Comparison of ENCODE assay signal across 7 cellular contexts in genomic region chr6:92671463-92671862, GRCh38.
DNase-seq lines count a peak whose midpoint lies in the region; ATAC-seq, FAIRE-seq and TF ChIP-seq lines count a peak whose summit lies in the region.
"Not testable (repeated sequence)": the region's sequence is repeated elsewhere in the genome, so short reads cannot be mapped to it uniquely, and the experiment has no call there.

No MANE protein-coding gene starts in this region.

- peaks cover 12% of the 10 kb centered on the region for H3K36me3 Mint-ChIP-seq in dendritic cell treated with granulocyte-macrophage colony-stimulating factor and Interleukin-4, amounts not matched to agents 40 ng/mL and 50 ng/mL, for 4 days (ENCODE audit: low read depth)
- not testable (repeated sequence) for H3K36me3 Mint-ChIP-seq in memory B cell

- not testable (repeated sequence) for H3K4me1 ChIP-seq in PC-3 (ENCODE audit: insufficient read depth, low read length)

- H3K9ac ChIP-seq in PC-3 (ENCODE audit: low read length): not testable (repeated sequence)

- H2AFZ ChIP-seq in PC-3 (ENCODE audit: low read length): not testable (repeated sequence)

- not testable (repeated sequence) for H3K9me3 ChIP-seq in PC-3 (ENCODE audit: low read length)

- H3F3A ChIP-seq in PC-3 (ENCODE audit: low read length, unreplicated experiment): not testable (repeated sequence)

- peak overlapping the region; percentile 61 for H3K27ac Mint-ChIP-seq in dendritic cell treated with granulocyte-macrophage colony-stimulating factor and Interleukin-4, amounts not matched to agents 40 ng/mL and 50 ng/mL, for 4 days
- not testable (repeated sequence) for H3K27ac Mint-ChIP-seq in memory B cell

- intact Hi-C loops in PC-3 (cut with micrococcal nuclease); dendritic cell treated with granulocyte-macrophage colony-stimulating factor and Interleukin-4, amounts not matched to agents 40 ng/mL and 50 ng/mL, for 4 days (cut with micrococcal nuclease): not testable (repeated sequence)

- H3K9me3 Mint-ChIP-seq in dendritic cell treated with granulocyte-macrophage colony-stimulating factor and Interleukin-4, amounts not matched to agents 40 ng/mL and 50 ng/mL, for 4 days: peaks cover 30% of the 10 kb centered on the region
- H3K9me3 Mint-ChIP-seq in memory B cell: not testable (repeated sequence)

- H3K79me2 ChIP-seq in PC-3 (ENCODE audit: low read length): not testable (repeated sequence)

- FAIRE-seq in GM12892 (lab: Jason Lieb, UNC): peak; percentile 79

- H3K36me3 ChIP-seq in PC-3 (ENCODE audit: low read depth, low read length): not testable (repeated sequence)

- in situ Hi-C loops in KBM-7 (cut with MboI; ENCODE audit: low pct_unique_long_range_greater_than_20kb, low sequenced_read_pairs): not testable (repeated sequence)

- H3K4me3 ChIP-seq in PC-3 (ENCODE audit: low read length): not testable (repeated sequence)

- peak; percentile 53 for ATAC-seq in PC-3
- not testable (repeated sequence) for ATAC-seq in memory B cell (ENCODE audit: low read depth)

- H3K4me2 ChIP-seq in PC-3 (ENCODE audit: low read length): not testable (repeated sequence)

- not testable (repeated sequence) for H3K27me3 ChIP-seq in PC-3 (ENCODE audit: low read length)

- H3K27ac ChIP-seq in PC-3 (ENCODE audit: low read length): peak overlapping the region; percentile 43

- peaks cover 22% of the 10 kb centered on the region for H3K4me1 Mint-ChIP-seq in dendritic cell treated with granulocyte-macrophage colony-stimulating factor and Interleukin-4, amounts not matched to agents 40 ng/mL and 50 ng/mL, for 4 days (ENCODE audit: low read depth)
- not testable (repeated sequence) for H3K4me1 Mint-ChIP-seq in memory B cell

- not testable (repeated sequence) for H4K20me1 ChIP-seq in PC-3 (ENCODE audit: low read length)

- not testable (repeated sequence) for TF ChIP-seq POLR2A in GM12892 (IDR thresholded peaks at IDR 0.05; ENCODE audit: low read depth, low read length)

- H3K4me3 Mint-ChIP-seq in dendritic cell treated with granulocyte-macrophage colony-stimulating factor and Interleukin-4, amounts not matched to agents 40 ng/mL and 50 ng/mL, for 4 days: not testable (repeated sequence)
- peak overlapping the region; percentile 2 for H3K4me3 Mint-ChIP-seq in memory B cell

- not testable (repeated sequence) for H3K27me3 Mint-ChIP-seq in dendritic cell treated with granulocyte-macrophage colony-stimulating factor and Interleukin-4, amounts not matched to agents 40 ng/mL and 50 ng/mL, for 4 days; memory B cell

- CTCF ChIA-PET in PC-3 (lab: Charles Lee): not testable (repeated sequence)

- POLR2A ChIA-PET in PC-3 (lab: Charles Lee; ENCODE audit: unreplicated experiment): not testable (repeated sequence)

- not testable (repeated sequence) for TF ChIP-seq CTCF in PC-3 (conservative IDR thresholded peaks at IDR 0.05; ENCODE audit: low read depth, low read length)

- BruUV-seq in PC-3 (replicated peaks; lab: Mats Ljungman, UMichigan): not testable (repeated sequence)

- not testable (repeated sequence) for H3K9me2 ChIP-seq in PC-3 (replicated peaks; ENCODE audit: low read length)

- DNase-seq in GM12892 (ENCODE audit: insufficient read length); memory B cell (ENCODE audit: low spot score in 2 of 2): not testable (repeated sequence)
- peak; percentile 34 for DNase-seq in KBM-7
- peak; percentile 46 for DNase-seq in NCI-H2029 (lab: John Stamatoyannopoulos, UW)
- DNase-seq in PC-3: peak; percentile 57
- peak; percentile 7 for DNase-seq in UCSD-AML1 (lab: John Stamatoyannopoulos, UW; ENCODE audit: unreplicated experiment)
